In the genomic region with DNA sequence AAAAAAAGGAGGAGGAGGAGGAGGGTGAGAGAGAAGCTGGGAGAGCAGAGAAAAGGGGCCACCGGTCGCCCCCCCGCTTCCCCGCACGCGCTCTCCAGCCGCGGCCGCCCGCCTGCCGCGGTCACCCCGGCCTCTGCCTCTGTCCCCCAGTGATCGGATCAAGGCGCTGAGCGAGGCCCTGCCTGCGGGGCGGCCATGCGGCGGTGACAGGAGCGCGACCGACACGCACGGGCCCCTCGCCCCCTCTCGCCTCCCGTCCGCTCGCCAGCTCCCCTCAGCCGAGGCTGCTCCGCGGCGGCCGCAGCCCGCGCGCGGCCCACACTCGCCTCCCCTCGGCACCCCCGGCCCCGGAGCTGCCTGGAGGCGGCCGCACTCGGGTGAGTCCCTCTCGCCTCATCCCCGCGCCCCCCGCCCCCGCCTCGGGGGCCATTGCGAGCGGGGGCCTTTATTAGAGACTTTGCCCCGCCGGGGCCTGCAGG, we compare ENCODE assay signal across 8 cellular contexts. TPM values are rescaled to one million over a fixed set of nuclear protein-coding genes. Genes with fewer than 3 reads are reported as not detected.
DNase-seq lines count a peak whose midpoint lies in the region; ATAC-seq and TF ChIP-seq lines count a peak whose summit lies in the region.

A gene (plus strand): TSS at position 27 of the 479 bp plus-strand sequence. CDS start 31,411 bp downstream, outside the sequence.

- no peaks in the 10 kb centered on the region for H3K9me3 Mint-ChIP-seq in Caco-2 (ENCODE audit: unreplicated experiment)

- peak; percentile 16 for ATAC-seq in GM21423 (IDR thresholded peaks at IDR 0.05; ENCODE audit: unreplicated experiment)

- H3K27me3 Mint-ChIP-seq in Caco-2 (ENCODE audit: insufficient read depth, unreplicated experiment), result no peaks in the 10 kb centered on the region

- H3K9me3 ChIP-seq in Caco-2, result no peaks in the 10 kb centered on the region
- H3K9me3 ChIP-seq in HUES48 (ENCODE audit: control insufficient read depth, insufficient read depth, low read length), result no peaks in the 10 kb centered on the region

- peak within 1 kb of the TSS; percentile 80 for H3K4me3 Mint-ChIP-seq in Caco-2 (ENCODE audit: unreplicated experiment)

- H3K4me1 ChIP-seq in Caco-2 (peaks cover 29% of the 10 kb centered on the region), HUES48 (ENCODE audit: control insufficient read depth, insufficient read depth, low read length) (peaks cover 33% of the 10 kb centered on the region)

- peak within 1 kb of the TSS; percentile 85 for H3K27ac Mint-ChIP-seq in Caco-2 (ENCODE audit: unreplicated experiment)

- peak within 1 kb of the TSS; percentile 96 for H3K9ac ChIP-seq in HUES48 (ENCODE audit: low read depth, low read length)

- peaks cover 54% of the 10 kb centered on the region for H3K36me3 Mint-ChIP-seq in Caco-2 (ENCODE audit: insufficient read depth, unreplicated experiment)

- CTCF ChIA-PET in Caco-2 (lab: Charles Lee), result interaction anchor here (0.6 to 1.5 kb wide), 7 partner anchors 38 to 533 kb away, joined by 3 to 18 read pairs (median 5); no protein-coding TSS in a partner anchor

- H3K4me1 Mint-ChIP-seq in Caco-2 (ENCODE audit: low read depth, unreplicated experiment), result peaks cover 23% of the 10 kb centered on the region

- peak within 1 kb of the TSS; percentile 100 for H3K27ac ChIP-seq in HUES48 (ENCODE audit: low read depth, low read length)

- intact Hi-C loops in Caco-2 (cut with micrococcal nuclease; ENCODE audit: unreplicated experiment), result loop anchor here (1.0 to 10.0 kb wide), 3 partner anchors 23 to 243 kb away; no protein-coding TSS in a partner anchor
- intact Hi-C loops in cardiac septum (cut with DNase I), result no loop called here

- DNase-seq in Caco-2 (peak; percentile 64 to 75), cardiac septum (ENCODE audit: low spot score) (peak; percentile 84), pulmonary artery endothelial cell (ENCODE audit: low read depth, low spot score) (no peak), SW 1271 (lab: John Stamatoyannopoulos, UW) (no peak), NCI-H146 (lab: John Stamatoyannopoulos, UW) (no peak)
- DNase-seq in activated gamma-delta T cell treated with anti-CD3 and anti-CD28 coated beads, Interleukin-2, amount 50 U/mL, for 16 hours (ENCODE audit: low read depth), result peak; percentile 27

- TSS peak; percentile 22 for BruUV-seq in Caco-2 (replicated peaks; lab: Mats Ljungman, UMichigan)

- no peaks in the 10 kb centered on the region; the same call in 1 of the 2 replicates for H3K36me3 ChIP-seq in Caco-2 (ENCODE audit: control insufficient read depth, insufficient read depth, low read length)
- H3K36me3 ChIP-seq in HUES48 (ENCODE audit: control insufficient read depth, insufficient read depth, low read length), result no peaks in the 10 kb centered on the region

- POLR2A ChIA-PET in Caco-2 (lab: Charles Lee), result interaction anchor here (0.6 to 0.7 kb wide), 6 partner anchors 22 to 132 kb away, joined by 4 to 9 read pairs (median 6); no protein-coding TSS in a partner anchor

- H3K27me3 ChIP-seq in Caco-2 (replicated peaks; ENCODE audit: control insufficient read depth, insufficient read depth, low read length) (no peaks in the 10 kb centered on the region), HUES48 (ENCODE audit: control insufficient read depth, insufficient read depth, low read length) (no peaks in the 10 kb centered on the region)

- peak within 1 kb of the TSS; percentile 90 for H3K4me3 ChIP-seq in Caco-2 (ENCODE audit: low read depth, low read length)
- H3K4me3 ChIP-seq in HUES48 (ENCODE audit: low read depth, low read length), result peak within 1 kb of the TSS; percentile 81

- no peak for TF ChIP-seq CTCF in Caco-2 (IDR thresholded peaks at IDR 0.05; ENCODE audit: insufficient read depth in 1 of 2, low read depth in 1 of 2, low read length in 1 of 2, severe bottlenecking in 1 of 2, unreplicated experiment in 1 of 2)

RNA-seq across cellular contexts. Expression of the gene that starts here (rescaled TPM):
- total RNA-seq in Caco-2 (2022) (252 and 265 TPM in 2 replicates), cardiac septum (134 TPM), pulmonary artery endothelial cell (94.6 and 169 TPM in 2 replicates)

Comparison
In these comparisons a context has a peak if more than half of its experiments do, and no peak if none do; other contexts are left out.
1. DNase-seq: peak in Caco-2 (2 of 2), activated gamma-delta T cell treated with anti-CD3 and anti-CD28 coated beads, Interleukin-2, amount 50 U/mL, for 16 hours (single experiment) and cardiac septum (single experiment); none in pulmonary artery endothelial cell (single experiment), SW 1271 (0 of 2) and NCI-H146 (single experiment).